Comparison of ENCODE assay signal across 9 cellular contexts in the genomic region with DNA sequence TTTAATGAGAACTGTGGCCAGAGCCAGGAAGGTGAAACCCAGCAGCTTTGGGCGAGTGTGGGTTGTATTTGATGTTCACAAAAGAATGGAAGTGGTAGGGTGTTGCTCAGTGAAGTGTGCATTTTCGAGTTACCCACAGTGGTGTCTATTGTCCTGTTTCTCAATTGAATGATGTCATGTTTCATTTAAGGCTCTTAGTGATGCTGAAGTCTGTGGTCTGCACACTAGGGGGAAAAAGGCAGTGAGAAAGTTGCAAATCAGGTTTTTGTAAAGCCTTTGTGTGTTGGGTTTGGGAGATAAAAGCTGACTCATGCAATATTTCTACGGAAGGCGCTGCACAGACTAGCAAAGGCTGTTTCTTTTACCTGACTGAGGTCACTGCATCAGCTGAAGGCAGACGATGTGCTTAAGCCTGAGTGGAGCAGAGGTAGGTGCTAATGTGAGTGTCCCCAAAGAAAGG.
DNase-seq lines count a peak whose midpoint lies in the region; ATAC-seq and TF ChIP-seq lines count a peak whose summit lies in the region.
"Had no signal": no experiment of that assay in that cellular context is flagged by ENCODE, and none has a peak within 500 bp of the region (broad histone marks: within the 10 kb centered on the region; RNA-seq: fewer than 3 reads in every experiment).

No MANE protein-coding gene starts in this region.

- H4K8ac ChIP-seq in neuronal stem cell (ENCODE audit: low read depth, low read length) = no peak overlapping the region

- no peak overlapping the region for H3K23ac ChIP-seq in neuronal stem cell (ENCODE audit: low read depth, low read length, poor library complexity)

- H3K9me3 ChIP-seq in neuronal stem cell (replicated peaks in 1 of 2; ENCODE audit: control insufficient read depth in 2 of 2, insufficient read depth in 1 of 2, low read depth in 1 of 2, low read length in 2 of 2) = peaks cover 0 to 3% of the 10 kb centered on the region in 2 donors

- peak; percentile 6 for DNase-seq in activated CD4-positive, alpha-beta T cell treated with anti-CD3 and anti-CD28 coated beads for 48 hours
- DNase-seq in activated CD4-positive, alpha-beta T cell treated with anti-CD3 and anti-CD28 coated beads for 4 hours = no peak
- DNase-seq in NCI-H128 (lab: John Stamatoyannopoulos, UW; ENCODE audit: unreplicated experiment) (peak; percentile 38), cardiac fibroblast (ENCODE audit: low read depth in 2 of 2) (peak; percentile 17 to 25), neuronal stem cell (ENCODE audit: low spot score) (peak; percentile 74)
- DNase-seq in stimulated activated CD4-positive, alpha-beta T cell treated with anti-CD3 and anti-CD28 coated beads, Interleukin-12 subunit alpha, Interleukin-12 subunit beta, amount 100 ng/mL, for 4 hours = no peak
- DNase-seq in natural killer cell treated with Interleukin-12 subunit alpha and Interleukin-12 subunit beta and Interleukin-15 and Interleukin-18, amount 100 ng/mL, for 72 hours (ENCODE audit: low spot score) = no peak
- DNase-seq: CD4-positive, CD25-positive, alpha-beta regulatory T cell had no signal

- no peak overlapping the region for H3K27ac Mint-ChIP-seq in natural killer cell treated with Interleukin-12 subunit alpha and Interleukin-12 subunit beta and Interleukin-15 and Interleukin-18, amount 100 ng/mL, for 72 hours

- ATAC-seq in HG02642 (IDR thresholded peaks at IDR 0.05; ENCODE audit: poor library complexity, unreplicated experiment) = peak; percentile 98
- ATAC-seq in natural killer cell treated with Interleukin-12 subunit alpha and Interleukin-12 subunit beta and Interleukin-15 and Interleukin-18, amount 100 ng/mL, for 72 hours = no peak

- no peak for TF ChIP-seq CTCF in cardiac fibroblast (IDR thresholded peaks at IDR 0.05; ENCODE audit: low read depth, low read length)

- H2BK120ac ChIP-seq in neuronal stem cell (ENCODE audit: low read depth, low read length) = no peak overlapping the region

- H3K9me3 Mint-ChIP-seq in natural killer cell treated with Interleukin-12 subunit alpha and Interleukin-12 subunit beta and Interleukin-15 and Interleukin-18, amount 100 ng/mL, for 72 hours = no peaks in the 10 kb centered on the region

- H3K27me3 ChIP-seq in neuronal stem cell (ENCODE audit: control insufficient read depth in 3 of 3, insufficient read depth in 3 of 3, low read depth in 1 of 3, low read length in 3 of 3) = no peaks in the 10 kb centered on the region

- peak overlapping the region; percentile 36 for H2AFZ ChIP-seq in neuronal stem cell (ENCODE audit: low read length)

- no peak overlapping the region for H3K4me3 ChIP-seq in cardiac fibroblast (replicated peaks in 1 of 2; ENCODE audit: low read depth in 2 of 2, low read length in 2 of 2)
- H3K4me3 ChIP-seq in neuronal stem cell (ENCODE audit: low read length in 2 of 2) = peak overlapping the region; percentile 47 to 55

- peaks cover 29 to 31% of the 10 kb centered on the region in 2 donors for H3K4me1 ChIP-seq in neuronal stem cell (ENCODE audit: control insufficient read depth in 2 of 2, insufficient read depth in 1 of 2, low read depth in 1 of 2, low read length in 2 of 2)

- H3K4me1 Mint-ChIP-seq in natural killer cell treated with Interleukin-12 subunit alpha and Interleukin-12 subunit beta and Interleukin-15 and Interleukin-18, amount 100 ng/mL, for 72 hours (ENCODE audit: low read depth in 2 of 2) = no peaks in the 10 kb centered on the region

- no CpG with 5 or more reads among the region's 5 CpGs for WGBS in neuronal stem cell (ENCODE audit: extremely low coverage in 2 of 2, insufficient read length in 2 of 2, insufficient replicate concordance in 1 of 2), 2 donors

- H3K36me3 ChIP-seq in neuronal stem cell (replicated peaks in 1 of 2; ENCODE audit: control insufficient read depth in 2 of 2, insufficient read depth in 2 of 2, low read length in 2 of 2) = peaks cover 0 to 15% of the 10 kb centered on the region in 2 donors

- no peak overlapping the region for H3K9ac ChIP-seq in neuronal stem cell (ENCODE audit: low read depth, low read length, poor library complexity)

- no peak overlapping the region for H3K4ac ChIP-seq in neuronal stem cell (ENCODE audit: low read length)

- H3K18ac ChIP-seq in neuronal stem cell (ENCODE audit: low read length) = peak overlapping the region; percentile 86

- H3K36me3 Mint-ChIP-seq in natural killer cell treated with Interleukin-12 subunit alpha and Interleukin-12 subunit beta and Interleukin-15 and Interleukin-18, amount 100 ng/mL, for 72 hours = no peaks in the 10 kb centered on the region
- H3K36me3 Mint-ChIP-seq: CD4-positive, CD25-positive, alpha-beta regulatory T cell had no signal

- no peak overlapping the region for H2BK15ac ChIP-seq in neuronal stem cell (ENCODE audit: low read length)

- no peak overlapping the region for H2AK5ac ChIP-seq in neuronal stem cell (ENCODE audit: low read depth, low read length)

- no peak overlapping the region for H3K14ac ChIP-seq in neuronal stem cell (ENCODE audit: low read length)

- no peak overlapping the region for H3K4me3 Mint-ChIP-seq in natural killer cell treated with Interleukin-12 subunit alpha and Interleukin-12 subunit beta and Interleukin-15 and Interleukin-18, amount 100 ng/mL, for 72 hours
- H3K4me3 Mint-ChIP-seq: CD4-positive, CD25-positive, alpha-beta regulatory T cell had no signal

- H3K4me2 ChIP-seq in neuronal stem cell (ENCODE audit: insufficient read depth, low read length, poor library complexity, severe bottlenecking) = peak overlapping the region; percentile 56

- H2BK12ac ChIP-seq in neuronal stem cell (ENCODE audit: low read length) = no peak overlapping the region

- peak overlapping the region; percentile 97 for H3K27ac ChIP-seq in neuronal stem cell (replicated peaks; ENCODE audit: low read length)

- H4K91ac ChIP-seq in neuronal stem cell (ENCODE audit: low read depth, low read length, poor library complexity) = no peak overlapping the region

- peak overlapping the region; percentile 68 for H2BK5ac ChIP-seq in neuronal stem cell (ENCODE audit: low read length)

- H3K79me1 ChIP-seq in neuronal stem cell (ENCODE audit: low read depth, low read length) = no peaks in the 10 kb centered on the region

- peaks cover 9 to 38% of the 10 kb centered on the region in 2 donors for H3K27me3 Mint-ChIP-seq in natural killer cell treated with Interleukin-12 subunit alpha and Interleukin-12 subunit beta and Interleukin-15 and Interleukin-18, amount 100 ng/mL, for 72 hours
- H3K27me3 Mint-ChIP-seq: CD4-positive, CD25-positive, alpha-beta regulatory T cell had no signal

Comparison
In these comparisons a context has a peak if more than half of its experiments do, and no peak if none do; other contexts are left out.
1. DNase-seq: peak in activated CD4-positive, alpha-beta T cell treated with anti-CD3 and anti-CD28 coated beads for 48 hours (single experiment), NCI-H128 (single experiment), cardiac fibroblast (2 of 2) and neuronal stem cell (single experiment); none in activated CD4-positive, alpha-beta T cell treated with anti-CD3 and anti-CD28 coated beads for 4 hours (0 of 2), stimulated activated CD4-positive, alpha-beta T cell treated with anti-CD3 and anti-CD28 coated beads, Interleukin-12 subunit alpha, Interleukin-12 subunit beta, amount 100 ng/mL, for 4 hours (single experiment) and natural killer cell treated with Interleukin-12 subunit alpha and Interleukin-12 subunit beta and Interleukin-15 and Interleukin-18, amount 100 ng/mL, for 72 hours (single experiment).
2. H3K4me3 ChIP-seq: peak in neuronal stem cell (2 of 2); none in cardiac fibroblast (0 of 2).